ENCODE assay signal across 8 cellular contexts in the genomic region with DNA sequence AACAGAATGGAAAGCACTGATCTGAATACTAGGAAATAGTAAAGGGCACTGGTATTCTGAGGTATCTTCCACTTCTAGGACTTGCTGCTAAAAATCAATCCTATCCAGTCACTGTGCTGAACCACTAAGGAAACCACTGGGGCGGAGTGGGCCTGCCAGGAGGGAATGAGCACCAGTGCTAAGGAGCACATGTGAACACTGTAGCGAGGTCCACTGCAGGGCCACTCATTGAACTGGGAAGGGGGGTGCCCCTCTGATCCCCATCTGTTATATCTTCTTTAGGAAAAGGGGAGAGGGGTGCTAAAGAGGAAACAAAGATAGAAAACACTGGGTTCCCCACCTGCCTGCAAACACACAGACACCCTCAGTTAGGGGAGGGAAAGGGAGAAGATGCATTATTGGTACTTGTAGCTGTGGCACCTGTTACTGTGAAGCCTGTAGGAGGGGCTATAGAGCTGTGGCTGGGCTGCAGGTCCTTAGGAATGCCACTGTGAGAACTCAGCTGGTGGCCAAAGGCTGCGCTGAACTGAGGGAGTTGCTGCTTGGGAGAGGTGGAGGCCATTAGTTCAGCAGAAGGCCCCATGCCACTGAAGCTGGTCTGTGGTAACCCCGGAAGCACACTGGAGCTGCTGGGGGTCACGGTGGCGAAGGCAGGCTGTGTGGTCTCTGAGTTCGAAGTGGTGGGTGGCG.
DNase-seq lines count a peak whose midpoint lies in the region; ATAC-seq, FAIRE-seq and TF ChIP-seq lines count a peak whose summit lies in the region.

No MANE protein-coding gene starts in this region.

- ATAC-seq in Right ventricle myocardium inferior (peak; percentile 28), Right ventricle myocardium superior (ENCODE audit: poor library complexity) (no peak), HG03039 (IDR thresholded peaks at IDR 0.05; ENCODE audit: unreplicated experiment) (no peak)
- no peak for ATAC-seq in stimulated activated naive CD8-positive, alpha-beta T cell treated with anti-CD3 and anti-CD28 coated beads, Interleukin-15, Interleukin-2, amounts not matched to agents 100 U/mL and 50 U/mL, for 24 hours

- no peak overlapping the region for H2AK5ac ChIP-seq in H1 (ENCODE audit: low read depth, low read length)

- intact Hi-C loops in Right ventricle myocardium inferior (cut with DNase I) (no loop called here), Right ventricle myocardium superior (cut with DNase I) (no loop called here)

- no peak overlapping the region for H3K14ac ChIP-seq in H1 (ENCODE audit: insufficient read length)

- no peaks in the 10 kb centered on the region for H3K27me3 ChIP-seq in MM.1S (replicated peaks; ENCODE audit: insufficient read depth, low read length)
- H3K27me3 ChIP-seq in H1 (replicated peaks in 1 of 4; ENCODE audit: control insufficient read depth in 3 of 4, extremely low read depth in 1 of 4, insufficient read depth in 3 of 4, low read length in 3 of 4) = no peaks in the 10 kb centered on the region

- H3K18ac ChIP-seq in H1 (ENCODE audit: extremely low read depth, low read length) = no peak overlapping the region

- no peak overlapping the region for H3K56ac ChIP-seq in H1 (replicated peaks; ENCODE audit: insufficient read length, low read depth, low read length)

- no peak overlapping the region for H2BK15ac ChIP-seq in H1 (ENCODE audit: low read length)

- H3K9me2 ChIP-seq in MM.1S (replicated peaks; ENCODE audit: insufficient read depth, low read length) = no peaks in the 10 kb centered on the region

- H3K27ac ChIP-seq in MM.1S (ENCODE audit: low read length) (no peak overlapping the region), H1 (ENCODE audit: low read depth, low read length) (no peak overlapping the region)

- POLR2A ChIA-PET in H1 (lab: Charles Lee; ENCODE audit: partially characterized antibody) = interaction anchor here (0.9 to 1.2 kb wide), 2 partner anchors 12 to 19 kb away, joined by 3 to 4 read pairs; no protein-coding TSS in a partner anchor

- peak overlapping the region; percentile 50; the same call in 1 of the 2 replicates for H2BK5ac ChIP-seq in H1 (ENCODE audit: low read depth, low read length)

- no peaks in the 10 kb centered on the region for H3K4me1 ChIP-seq in MM.1S (ENCODE audit: low read length)
- H3K4me1 ChIP-seq in H1 (replicated peaks in 1 of 4; ENCODE audit: control insufficient read depth in 3 of 4, insufficient read depth in 4 of 4, low read length in 3 of 4) = no peaks in the 10 kb centered on the region

- H2AFZ ChIP-seq in MM.1S (ENCODE audit: low read length) = no peak overlapping the region
- H2AFZ ChIP-seq in H1 (ENCODE audit: low read length) = no peak overlapping the region

- no peaks in the 10 kb centered on the region for H3K9me3 Mint-ChIP-seq in T-helper 2 cell treated with Interferon-gamma antibody and Interleukin-4, amounts not matched to agents 5 μg/mL and 100 μg/mL, for 36 hours

- H4K8ac ChIP-seq in H1 (ENCODE audit: extremely low read depth, insufficient read depth, low read length) = no peak overlapping the region; the same call in 1 of the 2 replicates

- peak; percentile 69 for FAIRE-seq in H1 (lab: Jason Lieb, UNC)

- H3K36me3 ChIP-seq in MM.1S (replicated peaks; ENCODE audit: insufficient read depth, low read length) = peaks cover 14% of the 10 kb centered on the region; the same call in 1 of the 2 replicates
- peaks cover 12 to 48% (median 29%) of the 10 kb centered on the region in 4 experiments for H3K36me3 ChIP-seq in H1 (ENCODE audit: control insufficient read depth in 2 of 4, insufficient read depth in 4 of 4, low read length in 3 of 4)

- H2BK120ac ChIP-seq in H1 (replicated peaks; ENCODE audit: low read depth, low read length) = no peak overlapping the region

- H4K20me1 ChIP-seq in MM.1S (ENCODE audit: insufficient read depth, low read length) (no peaks in the 10 kb centered on the region), H1 (replicated peaks in 1 of 2; ENCODE audit: control insufficient read depth in 1 of 2, insufficient read depth in 2 of 2, low read length in 2 of 2) (peaks cover 1 to 5% of the 10 kb centered on the region in 2 experiments)

- H2BK12ac ChIP-seq in H1 (ENCODE audit: low read depth, low read length) = no peak overlapping the region

- no peak for TF ChIP-seq POLR2A in H1 (IDR thresholded peaks at IDR 0.05; ENCODE audit: control extremely low read depth in 1 of 2, low read depth in 2 of 2, low read length in 2 of 2)

- peak; percentile 90 to 92 for TF ChIP-seq RAD21 in H1 (IDR thresholded peaks at IDR 0.05 in 1 of 2, conservative IDR thresholded peaks at IDR 0.05 in 1 of 2; ENCODE audit: low read depth in 2 of 2, low read length in 2 of 2)

- H4K5ac ChIP-seq in H1 (ENCODE audit: insufficient read length, low read depth, low read length) = no peak overlapping the region

- H3K36me3 Mint-ChIP-seq in T-helper 2 cell treated with Interferon-gamma antibody and Interleukin-4, amounts not matched to agents 5 μg/mL and 100 μg/mL, for 36 hours (ENCODE audit: low read depth) = peaks cover 38% of the 10 kb centered on the region

- H3K79me1 ChIP-seq in H1 (ENCODE audit: low read depth, low read length) = no peaks in the 10 kb centered on the region

- H3K27me3 Mint-ChIP-seq in T-helper 2 cell treated with Interferon-gamma antibody and Interleukin-4, amounts not matched to agents 5 μg/mL and 100 μg/mL, for 36 hours (ENCODE audit: low read depth) = no peaks in the 10 kb centered on the region

- TF ChIP-seq EP300 in H1 (IDR thresholded peaks at IDR 0.05; ENCODE audit: borderline replicate concordance in 1 of 2, low read depth in 2 of 2, low read length in 2 of 2) = no peak

- H3K79me2 ChIP-seq in MM.1S (ENCODE audit: low read length) (no peaks in the 10 kb centered on the region), H1 (ENCODE audit: control insufficient read depth in 1 of 2, insufficient read depth in 2 of 2, low read length in 2 of 2) (0 out of 4 replicates have a peak, but pooled peaks cover 0 to 2% of the 10 kb centered on the region in 2 experiments)

- H3K9me3 ChIP-seq in MM.1S (replicated peaks; ENCODE audit: insufficient read depth, low read length) (no peaks in the 10 kb centered on the region), H1 (ENCODE audit: insufficient read depth in 2 of 2, low read depth in 1 of 2, low read length in 1 of 2) (no peaks in the 10 kb centered on the region)

- H3F3A ChIP-seq in MM.1S (ENCODE audit: insufficient read depth, low read length) = no peaks in the 10 kb centered on the region

- no peak overlapping the region for H3K23ac ChIP-seq in H1 (ENCODE audit: insufficient read length)

- H3K4ac ChIP-seq in H1 (replicated peaks; ENCODE audit: insufficient read length, low read depth, low read length) = no peak overlapping the region

- no peak overlapping the region for H4K91ac ChIP-seq in H1 (replicated peaks; ENCODE audit: insufficient read length, low read length)

- no peak overlapping the region for H2BK20ac ChIP-seq in H1 (ENCODE audit: low read length)

- H3K4me1 Mint-ChIP-seq in T-helper 2 cell treated with Interferon-gamma antibody and Interleukin-4, amounts not matched to agents 5 μg/mL and 100 μg/mL, for 36 hours (ENCODE audit: low read depth) = no peaks in the 10 kb centered on the region

- WGBS in H1 (ENCODE audit: extremely low coverage in 1 of 2, insufficient coverage in 1 of 2, insufficient read length in 1 of 2, insufficient replicate concordance in 2 of 2, low coverage in 1 of 2, low lambda C conversion rate in 2 of 2, missing lambda C conversion rate in 1 of 2), 2 experiments = 96% methylated on average over 8 of the region's 8 CpGs; no CpG with 5 or more reads in 1 of the 2 experiments

- H3K4me2 ChIP-seq in MM.1S (ENCODE audit: low read depth, low read length) (no peak overlapping the region), H1 (ENCODE audit: insufficient read depth in 1 of 2, low read depth in 2 of 2, low read length in 2 of 2) (no peak overlapping the region)

- DNase-seq in Right ventricle myocardium inferior (ENCODE audit: missing footprints) (no peak), Right ventricle myocardium superior (no peak), MM.1S (no peak), H1 (ENCODE audit: low read depth in 1 of 2, low spot score in 2 of 2) (peak; percentile 39 to 69), GM19238 (ENCODE audit: insufficient read length, low spot score) (no peak)
- peak; percentile 17 for DNase-seq in stimulated activated naive CD8-positive, alpha-beta T cell treated with anti-CD3 and anti-CD28 coated beads, Interleukin-15, Interleukin-2, amounts not matched to agents 100 U/mL and 50 U/mL, for 24 hours
- no peak for DNase-seq in T-helper 2 cell treated with Interferon-gamma antibody and Interleukin-4, amounts not matched to agents 5 μg/mL and 100 μg/mL, for 36 hours (ENCODE audit: low spot score)

- H3K9ac ChIP-seq in MM.1S (ENCODE audit: low read length) (no peak overlapping the region), H1 (replicated peaks in 1 of 4; ENCODE audit: extremely low read depth in 1 of 4, low read depth in 3 of 4, low read length in 3 of 4) (no peak overlapping the region)

- TF ChIP-seq CTCF in MM.1S (IDR thresholded peaks at IDR 0.05; ENCODE audit: low read length) (peak; percentile 38), H1 (IDR thresholded peaks at IDR 0.05; ENCODE audit: control extremely low read depth in 1 of 3, insufficient read depth in 1 of 3, low read depth in 1 of 3, low read length in 3 of 3) (peak; percentile 62 to 91 (median 81))

- no peak overlapping the region for H3K4me3 Mint-ChIP-seq in T-helper 2 cell treated with Interferon-gamma antibody and Interleukin-4, amounts not matched to agents 5 μg/mL and 100 μg/mL, for 36 hours

- no peaks in the 10 kb centered on the region for H3K23me2 ChIP-seq in H1 (ENCODE audit: low read depth, low read length)

- no peak overlapping the region for H3K27ac Mint-ChIP-seq in T-helper 2 cell treated with Interferon-gamma antibody and Interleukin-4, amounts not matched to agents 5 μg/mL and 100 μg/mL, for 36 hours

- CTCF ChIA-PET in H1 (lab: Charles Lee; ENCODE audit: partially characterized antibody) = interaction anchor here (0.5 to 2.4 kb wide), 24 partner anchors 9 to 1380 kb away, joined by 3 to 11 read pairs (median 4); a partner anchor contains a TSS

- H3K4me3 ChIP-seq in MM.1S (ENCODE audit: low read length) (no peak overlapping the region), H1 (ENCODE audit: extremely low read depth in 1 of 4, insufficient read depth in 2 of 4, low read depth in 3 of 4, low read length in 4 of 4) (no peak overlapping the region)

TF ChIP-seq in H1, 55 proteins besides CTCF, POLR2A, EP300 and RAD21:
- TF ChIP-seq BRCA1 (IDR thresholded peaks at IDR 0.05; ENCODE audit: low read depth, low read length) = no peak
- TF ChIP-seq CHD2 (IDR thresholded peaks at IDR 0.05; ENCODE audit: low read length) = 0 out of 2 replicates have a peak, but pooled peaks have one; percentile 12
- 0 out of 2 replicates have a peak, but pooled peaks have one; percentile 24 for TF ChIP-seq YY1 (IDR thresholded peaks at IDR 0.05; ENCODE audit: low read depth, low read length)

Comparison
In these comparisons a context has a peak if more than half of its experiments do, and no peak if none do; other contexts are left out.
1. DNase-seq: peak in H1 (2 of 2) and stimulated activated naive CD8-positive, alpha-beta T cell treated with anti-CD3 and anti-CD28 coated beads, Interleukin-15, Interleukin-2, amounts not matched to agents 100 U/mL and 50 U/mL, for 24 hours (single experiment); none in Right ventricle myocardium inferior (single experiment), Right ventricle myocardium superior (single experiment), MM.1S (single experiment), T-helper 2 cell treated with Interferon-gamma antibody and Interleukin-4, amounts not matched to agents 5 μg/mL and 100 μg/mL, for 36 hours (single experiment) and GM19238 (single experiment).